In genomic region chr14:31312934-31313333, GRCh38 we compare ENCODE assay signal across 25 cellular contexts.
A peak's percentile ranks its signal among the peaks of the same experiment; 100 is the strongest.
DNase-seq lines count a peak whose midpoint lies in the region; ATAC-seq, FAIRE-seq and TF ChIP-seq lines count a peak whose summit lies in the region.
"Had no signal": no experiment of that assay in that cellular context is flagged by ENCODE, and none has a peak within 500 bp of the region (broad histone marks: within the 10 kb centered on the region; RNA-seq: fewer than 3 reads in every experiment).

No MANE protein-coding gene starts in this region.

- H3F3A ChIP-seq in neural progenitor cell (ENCODE audit: low read depth): no peaks in the 10 kb centered on the region

- H3K27ac ChIP-seq in HepG2 (ENCODE audit: extremely low read length, insufficient read depth, low read length) (no peak overlapping the region), right lobe of liver (no peak overlapping the region), caudate nucleus (ENCODE audit: low read depth, low read length) (no peak overlapping the region), neural progenitor cell (no peak overlapping the region)
- H3K27ac ChIP-seq: 22Rv1; BLaER1 treated with 17β-estradiol and CSF1 and Interleukin-3, amounts not matched to agents 10 nM and 100 nM had no signal

- H3K4me1 ChIP-seq in HepG2 (ENCODE audit: insufficient read depth, low read length): no peaks in the 10 kb centered on the region
- H3K4me1 ChIP-seq in right lobe of liver: no peaks in the 10 kb centered on the region
- no peaks in the 10 kb centered on the region for H3K4me1 ChIP-seq in neural progenitor cell
- H3K4me1 ChIP-seq: BE2C; BLaER1 treated with 17β-estradiol and CSF1 and Interleukin-3, amounts not matched to agents 10 nM and 100 nM had no signal

- TF ChIP-seq POLR2A in HepG2 (IDR thresholded peaks at IDR 0.05; ENCODE audit: insufficient read depth in 1 of 2, low read depth in 2 of 2, low read length in 2 of 2) (no peak), right lobe of liver (IDR thresholded peaks at IDR 0.05) (no peak)

- no peaks in the 10 kb centered on the region for H3K9me3 Mint-ChIP-seq in neural progenitor cell
- H3K9me3 Mint-ChIP-seq: CD4-positive, alpha-beta T cell; CD8-positive, alpha-beta memory T cell; HFFc6 had no signal

- 96% methylated on average over 1 of the region's 1 CpG for WGBS in HepG2 (ENCODE audit: low lambda C conversion rate)
- WGBS in right lobe of liver (ENCODE audit: insufficient coverage, low coverage, low lambda C conversion rate, missing lambda C conversion rate): 90% methylated on average over 1 of the region's 1 CpG

- peak; percentile 4 for FAIRE-seq in HepG2 (lab: Jason Lieb, UNC)
- FAIRE-seq: A204.1, G401.6, GM12892, H54 had no signal

- no peak for DNase-seq in HepG2 (ENCODE audit: low spot score)
- no peak for DNase-seq in right lobe of liver
- DNase-seq in LoVo (ENCODE audit: low spot score): peak; percentile 12
- no peak for DNase-seq in left colon
- DNase-seq in caudate nucleus (lab: John Stamatoyannopoulos, UW): no peak
- DNase-seq in ACHN: no peak
- no peak for DNase-seq in neural progenitor cell (ENCODE audit: low spot score)
- no peak for DNase-seq in NCI-H774 (lab: John Stamatoyannopoulos, UW)
- DNase-seq: AML-193; BE2C; Calu3; CD4-positive, alpha-beta T cell; CD8-positive, alpha-beta memory T cell; DMS153; DND-41; GOT3; HFFc6 had no signal

- ATAC-seq in HepG2 (no peak), right lobe of liver (no peak), left colon (peak; percentile 97)

- H3K27me3 Mint-ChIP-seq in neural progenitor cell (ENCODE audit: insufficient read depth, low read depth): peaks cover 2% of the 10 kb centered on the region
- H3K27me3 Mint-ChIP-seq: CD4-positive, alpha-beta T cell had no signal

- no peaks in the 10 kb centered on the region for H3K4me1 Mint-ChIP-seq in neural progenitor cell
- H3K4me1 Mint-ChIP-seq: CD14-positive monocyte; CD8-positive, alpha-beta memory T cell had no signal

- H3K9ac ChIP-seq in HepG2 (ENCODE audit: insufficient read depth, low read depth, low read length) (no peak overlapping the region), neural progenitor cell (no peak overlapping the region)
- H3K9ac ChIP-seq: BLaER1 treated with 17β-estradiol and CSF1 and Interleukin-3, amounts not matched to agents 10 nM and 100 nM had no signal

- H3K4me2 ChIP-seq in HepG2 (ENCODE audit: low read depth, low read length): no peak overlapping the region
- H3K4me2 ChIP-seq in neural progenitor cell: no peak overlapping the region
- H3K4me2 ChIP-seq: BLaER1 treated with 17β-estradiol and CSF1 and Interleukin-3, amounts not matched to agents 10 nM and 100 nM had no signal

- H2AFZ ChIP-seq in HepG2 (ENCODE audit: low read length) (no peak overlapping the region), neural progenitor cell (replicated peaks) (no peak overlapping the region)

- BruUV-seq in HepG2 (replicated peaks; lab: Mats Ljungman, UMichigan): no TSS peak

- CTCF ChIA-PET in HepG2 (lab: Yijun Ruan, JAX; ENCODE audit: low intra/inter-chr PET ratio, low total read pairs): no interaction called here

- no peak for TF ChIP-seq CTCF in HepG2 (CRISPR knock-in tag; IDR thresholded peaks at IDR 0.05)
- no peak for TF ChIP-seq CTCF in right lobe of liver (IDR thresholded peaks at IDR 0.05)
- no peak for TF ChIP-seq CTCF in neural progenitor cell (IDR thresholded peaks at IDR 0.05)

- H3K36me3 ChIP-seq in HepG2 (replicated peaks in 1 of 2; ENCODE audit: control insufficient read depth in 1 of 2, insufficient read depth in 2 of 2, low read length in 2 of 2): peaks cover 9 to 22% of the 10 kb centered on the region in 2 experiments
- H3K36me3 ChIP-seq in right lobe of liver: peaks cover 0 to 11% (median 4%) of the 10 kb centered on the region in 4 donors
- no peaks in the 10 kb centered on the region for H3K36me3 ChIP-seq in neural progenitor cell

- TF ChIP-seq RAD21 in HepG2 (CRISPR knock-in tag; IDR thresholded peaks at IDR 0.05): no peak

- H3K27ac Mint-ChIP-seq in neural progenitor cell: no peak overlapping the region
- H3K27ac Mint-ChIP-seq: CD4-positive, alpha-beta T cell; HFFc6 had no signal

- no peak for TF ChIP-seq EP300 in HepG2 (IDR thresholded peaks at IDR 0.05; ENCODE audit: low read depth in 2 of 2, low read length in 2 of 2)
- no peak for TF ChIP-seq EP300 in HepG2 (CRISPR knock-in tag; IDR thresholded peaks at IDR 0.05; ENCODE audit: borderline replicate concordance)

- no peaks in the 10 kb centered on the region for H4K20me1 ChIP-seq in HepG2 (ENCODE audit: insufficient read depth, low read length)
- no peaks in the 10 kb centered on the region for H4K20me1 ChIP-seq in neural progenitor cell (ENCODE audit: low read depth)
- H4K20me1 ChIP-seq: BLaER1 treated with 17β-estradiol and CSF1 and Interleukin-3, amounts not matched to agents 10 nM and 100 nM had no signal

- intact Hi-C loops in HepG2 (cut with micrococcal nuclease; ENCODE audit: unreplicated experiment) (no loop called here), right lobe of liver (cut with DNase I) (no loop called here), left colon (cut with DNase I, micrococcal nuclease) (no loop called here)

- POLR2A ChIA-PET in HepG2 (lab: Yijun Ruan, JAX): no interaction called here

- H3K36me3 Mint-ChIP-seq in neural progenitor cell: peaks cover 11% of the 10 kb centered on the region

- H3K27me3 ChIP-seq in HepG2 (ENCODE audit: control insufficient read depth in 1 of 2, insufficient read depth in 2 of 2, low read length in 2 of 2) (no peaks in the 10 kb centered on the region), right lobe of liver (no peaks in the 10 kb centered on the region), neural progenitor cell (no peaks in the 10 kb centered on the region)
- H3K27me3 ChIP-seq: BE2C; BLaER1 treated with 17β-estradiol and CSF1 and Interleukin-3, amounts not matched to agents 10 nM and 100 nM had no signal

- H3K9me3 ChIP-seq in HepG2 (ENCODE audit: low read length) (no peaks in the 10 kb centered on the region), right lobe of liver (no peaks in the 10 kb centered on the region), neural progenitor cell (ENCODE audit: low read depth) (no peaks in the 10 kb centered on the region)
- H3K9me3 ChIP-seq: BE2C; BLaER1 treated with 17β-estradiol and CSF1 and Interleukin-3, amounts not matched to agents 10 nM and 100 nM; HAP-1 had no signal

- no peak overlapping the region for H3K4me3 Mint-ChIP-seq in neural progenitor cell
- H3K4me3 Mint-ChIP-seq: CD14-positive monocyte; CD4-positive, alpha-beta T cell; CD8-positive, alpha-beta memory T cell; HFFc6 had no signal

- H3K4me3 ChIP-seq in HepG2 (replicated peaks in 1 of 3; ENCODE audit: insufficient read depth in 1 of 3, low read depth in 2 of 3, low read length in 3 of 3): no peak overlapping the region
- no peak overlapping the region for H3K4me3 ChIP-seq in right lobe of liver
- H3K4me3 ChIP-seq in neural progenitor cell: no peak overlapping the region
- H3K4me3 ChIP-seq: BLaER1 treated with 17β-estradiol and CSF1 and Interleukin-3, amounts not matched to agents 10 nM and 100 nM; HAP-1 had no signal

- in situ Hi-C loops in HepG2 (cut with HindIII; ENCODE audit: extremely low pct_ligation_motif_present, low pct_unique_long_range_greater_than_20kb): no loop called here
- in situ Hi-C loops in ACHN (cut with HindIII; ENCODE audit: low pct_ligation_motif_present, low pct_unique_long_range_greater_than_20kb, low sequenced_read_pairs): no loop called here

- H3K79me2 ChIP-seq in HepG2 (ENCODE audit: insufficient read depth, low read length) (no peaks in the 10 kb centered on the region), neural progenitor cell (ENCODE audit: low read depth) (no peaks in the 10 kb centered on the region)

TF ChIP-seq in HepG2, 621 proteins besides CTCF, POLR2A, EP300 and RAD21:
- 0 out of 2 replicates have a peak, but pooled peaks have one; percentile 16 for TF ChIP-seq SOX6 (IDR thresholded peaks at IDR 0.05)
- no peak for TF ChIP-seq SOX6 (CRISPR knock-in tag; IDR thresholded peaks at IDR 0.05)
- TF ChIP-seq WIZ (CRISPR knock-in tag; IDR thresholded peaks at IDR 0.05): no peak
